8 cellular contexts compared by ENCODE assay signal in genomic region chr7:121395494-121395960, GRCh38. TPM values are rescaled to one million over a fixed set of nuclear protein-coding genes. Genes with fewer than 3 reads are reported as not detected.
DNase-seq lines count a peak whose midpoint lies in the region; ATAC-seq, FAIRE-seq and TF ChIP-seq lines count a peak whose summit lies in the region.

No MANE protein-coding gene starts in this region.

- H3K36me3 ChIP-seq in pancreas (no peaks in the 10 kb centered on the region), urinary bladder (ENCODE audit: insufficient read depth) (no peaks in the 10 kb centered on the region)

- peaks cover 34 to 37% (median 35%) of the 10 kb centered on the region in 3 donors for H3K4me1 ChIP-seq in pancreas
- no peaks in the 10 kb centered on the region for H3K4me1 ChIP-seq in urinary bladder (ENCODE audit: insufficient read depth)

- no peak for FAIRE-seq in pancreas (lab: Jason Lieb, UNC)

- H3K27ac ChIP-seq in pancreas: peak overlapping the region; percentile 78 to 93 (median 90)
- H3K27ac ChIP-seq in urinary bladder (ENCODE audit: low read depth): no peak overlapping the region

- WGBS in pancreas, 2 donors: 1% methylated on average over 26 to 30 of the region's 30 CpGs
- WGBS in urinary bladder: 2% methylated on average over 29 of the region's 30 CpGs

- ATAC-seq in HG02642 (IDR thresholded peaks at IDR 0.05; ENCODE audit: poor library complexity, unreplicated experiment): peak; percentile 52
- ATAC-seq in pancreas: peak; percentile 25 to 51 (median 39)

- H3K4me3 ChIP-seq in fibroblast of the aortic adventitia (ENCODE audit: low read depth, low read length): peak overlapping the region; percentile 84
- peak overlapping the region; percentile 81 to 94 (median 86) for H3K4me3 ChIP-seq in pancreas
- peak overlapping the region; percentile 100 for H3K4me3 ChIP-seq in urinary bladder (ENCODE audit: low read depth, low read length)

- no peaks in the 10 kb centered on the region for H3K27me3 ChIP-seq in pancreas

- H3K9me3 ChIP-seq in pancreas: no peaks in the 10 kb centered on the region

- no peak for TF ChIP-seq CTCF in fibroblast of the aortic adventitia (IDR thresholded peaks at IDR 0.05; ENCODE audit: insufficient read depth, low read length)
- no peak for TF ChIP-seq CTCF in pancreas (IDR thresholded peaks at IDR 0.05)

- intact Hi-C loops in pancreas (cut with DNase I): no loop called here

- DNase-seq in NCI-H82 (lab: John Stamatoyannopoulos, UW) (peak; percentile 54), NCI-H82 treated with DMSO at 0.1 percent for 48 hours (lab: John Stamatoyannopoulos, UW; ENCODE audit: unreplicated experiment) (no peak), NCI-H2171 (lab: John Stamatoyannopoulos, UW) (peak; percentile 31), activated T-cell treated with anti-CD3 and anti-CD28 coated beads for 48 hours (ENCODE audit: low read depth) (peak; percentile 41), fibroblast of the aortic adventitia (ENCODE audit: low read depth) (peak; percentile 23), pancreas (peak in 3 of 6 donors; percentile 38 to 79 (median 47))

RNA-seq across cellular contexts. Expression of gene FAM3C, which starts 0.6 kb away (rescaled TPM):
- 119 and 857 TPM in 2 replicates for total RNA-seq in fibroblast of the aortic adventitia (ENCODE audit: low replicate concordance)
- 10 to 100 TPM; 25.3 to 43.6 (median 37.4) TPM for total RNA-seq in pancreas
- 10 to 100 TPM; 18.2 to 39.6 TPM for polyA plus RNA-seq in pancreas
- total RNA-seq in urinary bladder: 108 TPM
- polyA plus RNA-seq in urinary bladder: 40.3 TPM
